Comparison of ENCODE assay signal across 2 cellular contexts in genomic region chr4:107893171-107894137, GRCh38.
TF ChIP-seq lines count a peak whose summit lies in the region.

No MANE protein-coding gene starts in this region.

TF ChIP-seq in HepG2, 621 proteins besides CTCF, POLR2A, EP300 and RAD21:
- TF ChIP-seq, protein P1, sequence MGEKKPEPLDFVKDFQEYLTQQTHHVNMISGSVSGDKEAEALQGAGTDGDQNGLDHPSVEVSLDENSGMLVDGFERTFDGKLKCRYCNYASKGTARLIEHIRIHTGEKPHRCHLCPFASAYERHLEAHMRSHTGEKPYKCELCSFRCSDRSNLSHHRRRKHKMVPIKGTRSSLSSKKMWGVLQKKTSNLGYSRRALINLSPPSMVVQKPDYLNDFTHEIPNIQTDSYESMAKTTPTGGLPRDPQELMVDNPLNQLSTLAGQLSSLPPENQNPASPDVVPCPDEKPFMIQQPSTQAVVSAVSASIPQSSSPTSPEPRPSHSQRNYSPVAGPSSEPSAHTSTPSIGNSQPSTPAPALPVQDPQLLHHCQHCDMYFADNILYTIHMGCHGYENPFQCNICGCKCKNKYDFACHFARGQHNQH (CRISPR knock-in tag; IDR thresholded peaks at IDR 0.05): no peak
- TF ChIP-seq NAIF1 (CRISPR knock-in tag; IDR thresholded peaks at IDR 0.05; ENCODE audit: borderline replicate concordance): no peak
- no peak for TF ChIP-seq NFRKB (IDR thresholded peaks at IDR 0.05)
- TF ChIP-seq AGO1 (IDR thresholded peaks at IDR 0.05; ENCODE audit: low read depth, low read length, poor library complexity, severe bottlenecking): no peak
- TF ChIP-seq, protein P2, sequence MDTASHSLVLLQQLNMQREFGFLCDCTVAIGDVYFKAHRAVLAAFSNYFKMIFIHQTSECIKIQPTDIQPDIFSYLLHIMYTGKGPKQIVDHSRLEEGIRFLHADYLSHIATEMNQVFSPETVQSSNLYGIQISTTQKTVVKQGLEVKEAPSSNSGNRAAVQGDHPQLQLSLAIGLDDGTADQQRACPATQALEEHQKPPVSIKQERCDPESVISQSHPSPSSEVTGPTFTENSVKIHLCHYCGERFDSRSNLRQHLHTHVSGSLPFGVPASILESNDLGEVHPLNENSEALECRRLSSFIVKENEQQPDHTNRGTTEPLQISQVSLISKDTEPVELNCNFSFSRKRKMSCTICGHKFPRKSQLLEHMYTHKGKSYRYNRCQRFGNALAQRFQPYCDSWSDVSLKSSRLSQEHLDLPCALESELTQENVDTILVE (CRISPR knock-in tag; IDR thresholded peaks at IDR 0.05): no peak
- TF ChIP-seq E2F5 (CRISPR knock-in tag; conservative IDR thresholded peaks at IDR 0.05): no peak
- TF ChIP-seq ZXDC (CRISPR knock-in tag; IDR thresholded peaks at IDR 0.05): no peak
- no peak for TF ChIP-seq SCMH1 (CRISPR knock-in tag; IDR thresholded peaks at IDR 0.05; ENCODE audit: borderline replicate concordance)

TF ChIP-seq in endothelial cell of umbilical vein, 7 proteins besides CTCF, POLR2A, EP300 and RAD21:
- no peak for TF ChIP-seq JUN (IDR thresholded peaks at IDR 0.05; ENCODE audit: borderline replicate concordance, insufficient read depth, insufficient read length, low read depth)
- no peak for TF ChIP-seq FOS (IDR thresholded peaks at IDR 0.05; ENCODE audit: borderline replicate concordance, insufficient read depth, low read length)
